In genomic region chr17:62592305-62593099, GRCh38 we compare ENCODE assay signal across 1 cellular context.
TF ChIP-seq lines count a peak whose summit lies in the region.

No MANE protein-coding gene starts in this region.

TF ChIP-seq in HCT116, 20 proteins besides CTCF, POLR2A, EP300 and RAD21 (continued from another document):
- TF ChIP-seq REST (IDR thresholded peaks at IDR 0.05; ENCODE audit: low read depth) (no peak), CEBPB (IDR thresholded peaks at IDR 0.05; ENCODE audit: low read depth) (no peak), TCF7L2 (IDR thresholded peaks at IDR 0.05; ENCODE audit: borderline replicate concordance, extremely low read depth, insufficient read depth, insufficient read length) (no peak), ZFX (IDR thresholded peaks at IDR 0.05) (no peak), ZNF274 (IDR thresholded peaks at IDR 0.05; ENCODE audit: low read depth, low read length) (no peak), JUND (IDR thresholded peaks at IDR 0.05) (no peak), ZBTB33 (IDR thresholded peaks at IDR 0.05; ENCODE audit: extremely low read depth, insufficient replicate concordance, low read length) (no peak), EGR1 (IDR thresholded peaks at IDR 0.05; ENCODE audit: low read depth) (no peak), CBX3 (IDR thresholded peaks at IDR 0.05; ENCODE audit: low read depth) (no peak), SP1 (IDR thresholded peaks at IDR 0.05; ENCODE audit: low read depth) (no peak), SRF (IDR thresholded peaks at IDR 0.05; ENCODE audit: low read depth) (no peak), ELF1 (IDR thresholded peaks at IDR 0.05; ENCODE audit: borderline replicate concordance, low read depth) (no peak)
- TF ChIP-seq, protein P1, sequence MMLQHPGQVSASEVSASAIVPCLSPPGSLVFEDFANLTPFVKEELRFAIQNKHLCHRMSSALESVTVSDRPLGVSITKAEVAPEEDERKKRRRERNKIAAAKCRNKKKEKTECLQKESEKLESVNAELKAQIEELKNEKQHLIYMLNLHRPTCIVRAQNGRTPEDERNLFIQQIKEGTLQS (IDR thresholded peaks at IDR 0.05) = no peak
